Comparison of ENCODE assay signal across 17 cellular contexts in the genomic region with DNA sequence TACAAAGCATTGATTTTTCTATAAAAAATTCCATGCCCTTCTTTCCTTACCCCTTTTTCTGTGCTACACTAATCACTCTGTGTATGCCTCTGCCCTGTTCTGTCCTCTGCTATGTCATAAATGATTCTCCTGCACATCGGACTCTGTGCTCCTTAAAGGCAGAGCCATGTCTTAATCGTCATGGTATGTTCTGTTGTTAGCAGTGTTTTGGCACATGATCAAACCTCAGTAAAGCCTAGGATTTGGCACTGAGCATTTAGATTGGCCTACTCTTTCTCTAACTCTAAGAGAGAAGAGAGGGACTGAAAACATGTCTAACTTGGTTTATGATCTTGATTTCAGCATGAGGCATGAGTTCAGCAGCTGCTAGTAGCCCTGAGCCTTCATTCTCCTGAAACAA.
A peak's percentile ranks its signal among the peaks of the same experiment; 100 is the strongest.
DNase-seq lines count a peak whose midpoint lies in the region; ATAC-seq and TF ChIP-seq lines count a peak whose summit lies in the region.
"Had no signal": no experiment of that assay in that cellular context is flagged by ENCODE, and none has a peak within 500 bp of the region (broad histone marks: within the 10 kb centered on the region; RNA-seq: fewer than 3 reads in every experiment).

No MANE protein-coding gene starts in this region.

- peak; percentile 17 for DNase-seq in GM04503 (ENCODE audit: low read depth)
- peak; percentile 64 for DNase-seq in astrocyte of the hippocampus (ENCODE audit: low read depth, low spot score)
- peak; percentile 74 for DNase-seq in fibroblast of the aortic adventitia (ENCODE audit: low read depth)
- DNase-seq in skeletal muscle cell (ENCODE audit: low read depth) = peak; percentile 88
- DNase-seq in heart left ventricle = no peak
- DNase-seq in Kasumi-1 (lab: John Stamatoyannopoulos, UW) = no peak
- DNase-seq in CD8-positive, alpha-beta memory T cell = no peak
- DNase-seq: activated CD4-positive, alpha-beta T cell treated with anti-CD3 and anti-CD28 coated beads for 36 hours; activated naive CD4-positive, alpha-beta T cell treated with Interleukin-2 at 50 U/mL for 16 hours; cerebellar nuclear complex; DMS 273 treated with DMSO at 0.1 percent for 48 hours; naive B cell; NCI-H345; psoas muscle; SHP77 had no signal

- no peak for TF ChIP-seq POLR2A in heart left ventricle (IDR thresholded peaks at IDR 0.05)

- POLR2A ChIA-PET in CD8-positive, alpha-beta memory T cell (lab: Charles Lee) = no interaction called here

- ATAC-seq in heart left ventricle (no peak), GM18511 (IDR thresholded peaks at IDR 0.05; ENCODE audit: unreplicated experiment) (no peak)
- ATAC-seq: activated CD4-positive, alpha-beta T cell treated with anti-CD3 and anti-CD28 coated beads for 36 hours; psoas muscle had no signal

- no peak overlapping the region for H3K4me3 Mint-ChIP-seq in CD8-positive, alpha-beta memory T cell
- H3K4me3 Mint-ChIP-seq: activated CD4-positive, alpha-beta T cell treated with anti-CD3 and anti-CD28 coated beads for 36 hours; naive B cell; T-helper 2 cell treated with Interferon-gamma antibody and Interleukin-4, amounts not matched to agents 5 μg/mL and 100 μg/mL, for 36 hours had no signal

- no peak overlapping the region for H3K27ac Mint-ChIP-seq in CD8-positive, alpha-beta memory T cell
- H3K27ac Mint-ChIP-seq: activated CD4-positive, alpha-beta T cell treated with anti-CD3 and anti-CD28 coated beads for 36 hours; naive B cell; T-helper 2 cell treated with Interferon-gamma antibody and Interleukin-4, amounts not matched to agents 5 μg/mL and 100 μg/mL, for 36 hours had no signal

- H3K4me1 Mint-ChIP-seq in CD8-positive, alpha-beta memory T cell = no peaks in the 10 kb centered on the region
- H3K4me1 Mint-ChIP-seq: activated CD4-positive, alpha-beta T cell treated with anti-CD3 and anti-CD28 coated beads for 36 hours; naive B cell had no signal

- intact Hi-C loops in heart left ventricle (cut with DNase I) = no loop called here

- no peak overlapping the region for H3K27ac ChIP-seq in heart left ventricle
- no peak overlapping the region for H3K27ac ChIP-seq in CD8-positive, alpha-beta memory T cell (ENCODE audit: low read depth, low read length)
- H3K27ac ChIP-seq: psoas muscle had no signal

- no peaks in the 10 kb centered on the region for H3K36me3 Mint-ChIP-seq in CD8-positive, alpha-beta memory T cell
- H3K36me3 Mint-ChIP-seq: naive B cell had no signal

- CTCF ChIA-PET in CD8-positive, alpha-beta memory T cell (lab: Charles Lee) = no interaction called here

- no peaks in the 10 kb centered on the region for H3K27me3 ChIP-seq in heart left ventricle
- H3K27me3 ChIP-seq in CD8-positive, alpha-beta memory T cell (ENCODE audit: insufficient read depth, low read length, poor library complexity, severe bottlenecking) = no peaks in the 10 kb centered on the region

- no peaks in the 10 kb centered on the region for H3K4me1 ChIP-seq in heart left ventricle
- H3K4me1 ChIP-seq in CD8-positive, alpha-beta memory T cell (ENCODE audit: insufficient read depth, low read length) = no peaks in the 10 kb centered on the region
- H3K4me1 ChIP-seq: psoas muscle had no signal

- TF ChIP-seq CTCF in fibroblast of the aortic adventitia (IDR thresholded peaks at IDR 0.05; ENCODE audit: insufficient read depth, low read length) = no peak
- no peak for TF ChIP-seq CTCF in heart left ventricle (IDR thresholded peaks at IDR 0.05)

- no peaks in the 10 kb centered on the region for H3K9me3 ChIP-seq in heart left ventricle
- no peaks in the 10 kb centered on the region for H3K9me3 ChIP-seq in CD8-positive, alpha-beta memory T cell (ENCODE audit: low read length)
- H3K9me3 ChIP-seq: psoas muscle had no signal

- WGBS in heart left ventricle, 4 donors = 53 to 73% (median 60%) methylated on average over 2 of the region's 2 CpGs

- H3K27me3 Mint-ChIP-seq in CD8-positive, alpha-beta memory T cell = peaks cover 0 to 1% of the 10 kb centered on the region in 2 donors
- H3K27me3 Mint-ChIP-seq: naive B cell had no signal

- H3K4me3 ChIP-seq in fibroblast of the aortic adventitia (ENCODE audit: low read depth, low read length) (no peak overlapping the region), skeletal muscle cell (ENCODE audit: low read depth, low read length) (no peak overlapping the region), heart left ventricle (no peak overlapping the region)
- H3K4me3 ChIP-seq in CD8-positive, alpha-beta memory T cell (ENCODE audit: low read length) = no peak overlapping the region
- H3K4me3 ChIP-seq: psoas muscle had no signal

- H3K36me3 ChIP-seq in heart left ventricle = no peaks in the 10 kb centered on the region
- H3K36me3 ChIP-seq in CD8-positive, alpha-beta memory T cell (ENCODE audit: insufficient read depth, low read length) = no peaks in the 10 kb centered on the region

- peaks cover 0 to 4% (median 0%) of the 10 kb centered on the region in 5 donors for H3K9me3 Mint-ChIP-seq in CD8-positive, alpha-beta memory T cell

Comparison
In these comparisons a context has a peak if more than half of its experiments do, and no peak if none do; other contexts are left out.
1. DNase-seq: peak in GM04503 (single experiment), astrocyte of the hippocampus (single experiment), fibroblast of the aortic adventitia (single experiment) and skeletal muscle cell (single experiment); none in heart left ventricle (0 of 5), Kasumi-1 (0 of 2) and CD8-positive, alpha-beta memory T cell (0 of 5).